In the genomic region with DNA sequence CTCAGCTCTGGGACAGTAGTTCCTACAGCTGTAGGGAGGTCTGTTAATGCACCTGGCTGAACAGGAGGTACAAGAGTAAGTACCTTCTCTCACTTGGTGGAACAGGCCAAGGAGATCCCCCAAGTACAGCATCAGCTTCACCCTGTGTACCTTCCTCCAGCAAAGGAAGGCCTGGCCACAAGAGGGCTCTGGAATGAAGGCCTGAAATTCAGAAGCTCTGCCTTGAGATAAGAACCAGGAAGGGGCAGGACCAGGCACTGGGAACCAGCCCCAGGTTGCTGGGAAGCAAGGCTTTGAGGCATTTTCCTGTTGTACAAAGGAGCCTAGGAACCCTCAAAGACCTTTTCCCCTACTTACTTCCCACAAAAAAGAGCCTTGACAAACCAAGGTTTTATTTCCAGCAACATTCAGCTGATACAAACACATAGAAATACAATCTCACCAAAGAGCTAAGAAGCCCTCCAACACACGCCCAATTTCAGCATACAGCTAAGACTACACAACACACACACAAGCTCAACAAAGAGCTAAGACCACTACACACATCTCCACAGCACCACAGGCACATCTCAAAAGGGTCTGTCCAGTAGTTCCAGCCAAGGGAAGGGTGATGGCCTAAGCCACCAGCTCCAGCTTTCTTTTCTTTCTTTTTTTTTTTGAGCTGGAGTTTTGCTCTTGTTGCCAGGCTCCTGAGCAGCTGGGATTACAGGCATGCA, we compare ENCODE assay signal across 8 cellular contexts. TPM values are rescaled to one million over a fixed set of nuclear protein-coding genes. Genes with fewer than 3 reads are reported as not detected.
A peak's percentile ranks its signal among the peaks of the same experiment; 100 is the strongest.
DNase-seq lines count a peak whose midpoint lies in the region; FAIRE-seq and TF ChIP-seq lines count a peak whose summit lies in the region.

No MANE protein-coding gene starts in this region.

- H3K79me2 ChIP-seq in mammary epithelial cell (ENCODE audit: insufficient read depth, low read length): peaks cover 37% of the 10 kb centered on the region
- peaks cover 10% of the 10 kb centered on the region for H3K79me2 ChIP-seq in keratinocyte (ENCODE audit: control insufficient read depth, insufficient read depth, low read length)

- H4K20me1 ChIP-seq in mammary epithelial cell (ENCODE audit: insufficient read depth, low read length): no peaks in the 10 kb centered on the region
- no peaks in the 10 kb centered on the region for H4K20me1 ChIP-seq in keratinocyte (ENCODE audit: control insufficient read depth, extremely low read depth, insufficient read depth, low read length)

- in situ Hi-C loops in mammary epithelial cell (cut with MboI; ENCODE audit: low sequenced_read_pairs in 2 of 2): no loop called here

- TF ChIP-seq RAD21 in Ishikawa (IDR thresholded peaks at IDR 0.05; ENCODE audit: low read depth): peak; percentile 47; the same call in 1 of the 2 replicates

- dilution Hi-C loops in mammary epithelial cell (cut with HindIII; ENCODE audit: low sequenced_read_pairs): no loop called here
- dilution Hi-C loops in keratinocyte (cut with MboI; ENCODE audit: extremely low pct_ligation_motif_present, low sequenced_read_pairs): no loop called here

- H3K9me3 ChIP-seq in mammary epithelial cell (replicated peaks; ENCODE audit: insufficient read depth, low read length): no peaks in the 10 kb centered on the region
- H3K9me3 ChIP-seq in keratinocyte (ENCODE audit: control insufficient read depth, low read depth, low read length): no peaks in the 10 kb centered on the region

- no peak for TF ChIP-seq EP300 in Ishikawa (IDR thresholded peaks at IDR 0.05; ENCODE audit: borderline replicate concordance)

- H3K27me3 ChIP-seq in mammary epithelial cell (ENCODE audit: insufficient read depth, low read length): no peaks in the 10 kb centered on the region
- H3K27me3 ChIP-seq in keratinocyte (ENCODE audit: control insufficient read depth, extremely low read depth, insufficient read depth, low read length): no peaks in the 10 kb centered on the region

- 100% methylated on average over 1 of the region's 1 CpG for WGBS in mammary epithelial cell (ENCODE audit: low coverage, missing lambda C conversion rate)

- BruUV-seq in mammary epithelial cell (replicated peaks; lab: Mats Ljungman, UMichigan): no TSS peak

- H2AFZ ChIP-seq in mammary epithelial cell (ENCODE audit: low read depth, low read length): no peak overlapping the region
- H2AFZ ChIP-seq in keratinocyte (ENCODE audit: control insufficient read depth, low read length): no peak overlapping the region

- H3K9ac ChIP-seq in mammary epithelial cell (ENCODE audit: insufficient read depth, low read length) (no peak overlapping the region), keratinocyte (ENCODE audit: control insufficient read depth, extremely low read depth, insufficient read depth, low read length) (peak overlapping the region; percentile 23)

- H3K4me1 ChIP-seq in mammary epithelial cell (ENCODE audit: insufficient read depth, low read length) (peaks cover 32% of the 10 kb centered on the region), keratinocyte (ENCODE audit: control insufficient read depth, extremely low read depth, insufficient read depth, low read length) (peaks cover 29% of the 10 kb centered on the region)

- intact Hi-C loops in mammary epithelial cell (cut with micrococcal nuclease): loop anchor here (1.0 to 2.0 kb wide), 4 partner anchors 23 to 135 kb away; a partner anchor contains a TSS

- H3K4me2 ChIP-seq in mammary epithelial cell (ENCODE audit: insufficient read depth, low read depth, low read length): no peak overlapping the region
- no peak overlapping the region for H3K4me2 ChIP-seq in keratinocyte (ENCODE audit: control insufficient read depth, extremely low read depth, insufficient read depth, low read depth, low read length)

- no peaks in the 10 kb centered on the region for H3K9me1 ChIP-seq in keratinocyte (ENCODE audit: control insufficient read depth, extremely low read depth, insufficient read depth, low read length)

- H3K4me3 ChIP-seq in mammary epithelial cell (replicated peaks in 1 of 3; ENCODE audit: insufficient read depth in 1 of 3, low read depth in 2 of 3, low read length in 3 of 3): no peak overlapping the region
- H3K4me3 ChIP-seq in keratinocyte (ENCODE audit: control insufficient read depth in 2 of 3, extremely low read depth in 1 of 3, insufficient read depth in 2 of 3, low read depth in 1 of 3, low read length in 3 of 3): no peak overlapping the region
- H3K4me3 ChIP-seq in coronary artery: no peak overlapping the region

- FAIRE-seq in TTC549 (lab: Jason Lieb, UNC): peak; percentile 78
- FAIRE-seq in keratinocyte (lab: Jason Lieb, UNC): peak; percentile 51

- peak overlapping the region; percentile 9 for H3K27ac ChIP-seq in mammary epithelial cell (ENCODE audit: insufficient read depth, low read depth, low read length)
- H3K27ac ChIP-seq in keratinocyte (ENCODE audit: control insufficient read depth, insufficient read depth, low read length): peak overlapping the region; percentile 62
- H3K27ac ChIP-seq in coronary artery: peak overlapping the region in 1 of 2 donors; percentile 16

- TF ChIP-seq CTCF in mammary epithelial cell (conservative IDR thresholded peaks at IDR 0.05 in 1 of 2, IDR thresholded peaks at IDR 0.05 in 1 of 2; ENCODE audit: extremely low read depth in 1 of 2, insufficient read depth in 1 of 2, low read depth in 1 of 2, low read length in 2 of 2): peak; percentile 59 to 71
- TF ChIP-seq CTCF in keratinocyte (optimal IDR thresholded peaks at IDR 0.05 in 1 of 3, IDR thresholded peaks at IDR 0.05 in 1 of 3, conservative IDR thresholded peaks at IDR 0.05 in 1 of 3; ENCODE audit: extremely low read depth in 1 of 3, insufficient read depth in 2 of 3, low read length in 3 of 3): peak; percentile 65 to 86 (median 73)
- TF ChIP-seq CTCF in coronary artery (IDR thresholded peaks at IDR 0.05): no peak

- H3K36me3 ChIP-seq in mammary epithelial cell (ENCODE audit: insufficient read depth, low read length) (peaks cover 21% of the 10 kb centered on the region), keratinocyte (ENCODE audit: control insufficient read depth in 2 of 2, extremely low read depth in 1 of 2, insufficient read depth in 2 of 2, low read length in 2 of 2) (peaks cover 28 to 32% of the 10 kb centered on the region in 2 experiments)

- CTCF ChIA-PET in mammary epithelial cell (lab: Charles Lee; ENCODE audit: low non-redundant PET): interaction anchor here (0.6 to 1.3 kb wide), 7 partner anchors 20 to 107 kb away, joined by 3 to 10 read pairs (median 4); a partner anchor contains a TSS

- DNase-seq in EH (ENCODE audit: low read depth) (peak; percentile 69), mammary epithelial cell (peak; percentile 64), keratinocyte (ENCODE audit: low read depth, low spot score) (no peak), coronary artery (ENCODE audit: low spot score) (no peak), middle frontal gyrus (ENCODE audit: extremely low spot score, low spot score) (no peak)
- DNase-seq in stimulated activated CD4-positive, alpha-beta T cell treated with anti-CD3 and anti-CD28 coated beads, Interleukin-2, amount 100 ng/mL, for 4 hours (ENCODE audit: low read depth): peak; percentile 27

TF ChIP-seq in Ishikawa, 13 proteins besides CTCF, POLR2A, EP300 and RAD21 (continues in another document):
- TF ChIP-seq TEAD4 (IDR thresholded peaks at IDR 0.05): no peak; the same call in 1 of the 2 replicates

RNA-seq across cellular contexts. Expression of a gene that starts 23.5 kb away (rescaled TPM):
- total RNA-seq in mammary epithelial cell: 100 to 1,000 TPM; 109 to 202 TPM
- polyA plus RNA-seq in mammary epithelial cell (159 TPM), keratinocyte (201 to 259 TPM (median 224 TPM) in 3 replicates)
- polyA minus RNA-seq in mammary epithelial cell (183 TPM), keratinocyte (318 to 388 TPM (median 383 TPM) in 3 replicates)
- polyA plus RNA-seq in keratinocyte (2011; ENCODE audit: low read depth): 32.4 TPM
- polyA plus RNA-seq in keratinocyte (2011; cell fraction: cytosol; rRNA removed): 96.8 and 161 TPM in 2 replicates
- polyA plus RNA-seq in keratinocyte (2011; cell fraction: nucleus; rRNA removed): 361 and 385 TPM in 2 replicates
- polyA plus RNA-seq in keratinocyte (2012; ENCODE audit: low replicate concordance): 96.9 and 113 TPM in 2 replicates
- polyA minus RNA-seq in keratinocyte (2011; cell fraction: cytosol; rRNA and poly(A)+ RNA removed): 61.6 TPM
- 190 and 363 TPM in 2 replicates for polyA minus RNA-seq in keratinocyte (2011; cell fraction: nucleus; rRNA and poly(A)+ RNA removed)

RNA-seq across cellular contexts. Expression of a gene that starts 41.3 kb away (rescaled TPM):
- total RNA-seq in mammary epithelial cell: 10 to 100 TPM; 37.6 to 73.7 TPM
- polyA plus RNA-seq in mammary epithelial cell (99.9 TPM), keratinocyte (106 to 128 TPM (median 113 TPM) in 3 replicates)
- polyA minus RNA-seq in mammary epithelial cell (50.9 TPM), keratinocyte (17.7 to 24.2 TPM (median 19.1 TPM) in 3 replicates)
- polyA plus RNA-seq in keratinocyte (2011; ENCODE audit: low read depth): 95.0 TPM
- polyA plus RNA-seq in keratinocyte (2011; cell fraction: cytosol; rRNA removed): 77.2 and 119 TPM in 2 replicates
- polyA plus RNA-seq in keratinocyte (2011; cell fraction: nucleus; rRNA removed): 56.0 and 60.6 TPM in 2 replicates
- polyA plus RNA-seq in keratinocyte (2012; ENCODE audit: low replicate concordance): 81.0 and 132 TPM in 2 replicates
- 33.0 TPM for polyA minus RNA-seq in keratinocyte (2011; cell fraction: cytosol; rRNA and poly(A)+ RNA removed)
- polyA minus RNA-seq in keratinocyte (2011; cell fraction: nucleus; rRNA and poly(A)+ RNA removed): 8.2 and 9.7 TPM in 2 replicates

RNA-seq across cellular contexts. Expression of a gene that starts 42.9 kb away (rescaled TPM):
- under 1 TPM; 0.35 to 0.50 TPM for total RNA-seq in mammary epithelial cell
- polyA plus RNA-seq in mammary epithelial cell (0.26 TPM), keratinocyte (0.22 to 0.59 TPM (median 0.39 TPM) in 3 replicates)
- polyA minus RNA-seq in mammary epithelial cell (not detected), keratinocyte (0.73 to 2.0 TPM in 2 of 3 replicates, not detected in the other)
- polyA plus RNA-seq in keratinocyte (2011; ENCODE audit: low read depth): 1.6 TPM
- 0.34 and 0.75 TPM in 2 replicates for polyA plus RNA-seq in keratinocyte (2011; cell fraction: cytosol; rRNA removed)
- polyA plus RNA-seq in keratinocyte (2011; cell fraction: nucleus; rRNA removed): 0.71 and 0.92 TPM in 2 replicates
- polyA plus RNA-seq in keratinocyte (2012; ENCODE audit: low replicate concordance): 0.09 and 2.2 TPM in 2 replicates
- polyA minus RNA-seq in keratinocyte (2011; cell fraction: cytosol; rRNA and poly(A)+ RNA removed): not detected
- 1.2 TPM in 1 of 2 replicates, not detected in the other for polyA minus RNA-seq in keratinocyte (2011; cell fraction: nucleus; rRNA and poly(A)+ RNA removed)

RNA-seq across cellular contexts. Expression of a gene that starts 48.3 kb away (rescaled TPM):
- 10 to 100 TPM; 31.8 to 40.7 TPM for total RNA-seq in mammary epithelial cell
- polyA plus RNA-seq in mammary epithelial cell (19.8 TPM), keratinocyte (25.1 to 40.7 TPM (median 31.6 TPM) in 3 replicates)
- polyA minus RNA-seq in mammary epithelial cell (81.0 TPM), keratinocyte (75.2 to 96.5 TPM (median 79.5 TPM) in 3 replicates)
- polyA plus RNA-seq in keratinocyte (2011; ENCODE audit: low read depth): 29.0 TPM
- 14.4 and 15.5 TPM in 2 replicates for polyA plus RNA-seq in keratinocyte (2011; cell fraction: cytosol; rRNA removed)
- 72.9 and 81.7 TPM in 2 replicates for polyA plus RNA-seq in keratinocyte (2011; cell fraction: nucleus; rRNA removed)
- 26.9 and 37.1 TPM in 2 replicates for polyA plus RNA-seq in keratinocyte (2012; ENCODE audit: low replicate concordance)
- 43.4 TPM for polyA minus RNA-seq in keratinocyte (2011; cell fraction: cytosol; rRNA and poly(A)+ RNA removed)
- polyA minus RNA-seq in keratinocyte (2011; cell fraction: nucleus; rRNA and poly(A)+ RNA removed): 18.9 and 30.1 TPM in 2 replicates

Comparison
In these comparisons a context has a peak if more than half of its experiments do, and no peak if none do; other contexts are left out.
1. DNase-seq: peak in EH (single experiment), mammary epithelial cell (single experiment) and stimulated activated CD4-positive, alpha-beta T cell treated with anti-CD3 and anti-CD28 coated beads, Interleukin-2, amount 100 ng/mL, for 4 hours (single experiment); none in keratinocyte (single experiment), coronary artery (single experiment) and middle frontal gyrus (single experiment).